Comparison of ENCODE assay signal across 18 cellular contexts in the genomic region with DNA sequence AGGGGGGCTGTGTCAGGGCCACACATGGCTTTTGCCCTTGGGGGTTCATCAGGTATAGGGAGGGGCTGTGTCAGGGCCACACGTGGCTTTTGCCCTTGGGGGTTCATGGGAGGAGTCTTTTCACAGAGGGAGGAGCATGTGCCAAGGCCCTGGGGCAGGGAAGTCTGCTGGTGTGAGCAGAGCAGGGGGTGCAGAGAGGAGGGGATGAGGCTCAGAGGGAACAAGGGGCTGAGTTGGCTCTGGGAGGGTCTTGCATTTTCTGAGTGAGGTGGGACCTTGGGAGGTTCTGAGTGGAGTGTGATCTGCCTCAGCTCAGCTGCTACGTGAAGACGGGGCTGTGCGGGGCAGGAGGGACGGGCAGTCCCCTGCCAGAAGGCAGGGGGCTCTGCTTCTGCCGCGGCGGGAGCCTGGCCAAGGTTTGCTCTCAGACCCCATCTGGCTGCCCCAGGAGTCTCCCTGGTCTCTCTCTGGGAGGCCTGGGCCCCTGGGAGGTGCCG. TPM values are rescaled to one million over a fixed set of nuclear protein-coding genes. Genes with fewer than 3 reads are reported as not detected.
DNase-seq lines count a peak whose midpoint lies in the region; ATAC-seq, FAIRE-seq and TF ChIP-seq lines count a peak whose summit lies in the region.
"Had no signal": no experiment of that assay in that cellular context is flagged by ENCODE, and none has a peak within 500 bp of the region (broad histone marks: within the 10 kb centered on the region; RNA-seq: fewer than 3 reads in every experiment).

No MANE protein-coding gene starts in this region.

- TF ChIP-seq CTCF in liver (IDR thresholded peaks at IDR 0.05; ENCODE audit: low read depth, low read length, missing input control) = no peak
- no peak for TF ChIP-seq CTCF in smooth muscle cell (IDR thresholded peaks at IDR 0.05; ENCODE audit: borderline replicate concordance, insufficient read depth, poor library complexity, severe bottlenecking)

- H3K27me3 Mint-ChIP-seq in activated CD4-positive, alpha-beta T cell treated with anti-CD3 and anti-CD28 coated beads, Interleukin-2, amount 10 ng/mL, durations not matched to agents 7 days and 5 days = peaks cover 13% of the 10 kb centered on the region
- peaks cover 11% of the 10 kb centered on the region for H3K27me3 Mint-ChIP-seq in activated T-helper 17 cell treated with anti-CD3 and anti-CD28 coated beads, Interleukin-2, amount 50 U/mL, for 72 hours

- H3K4me2 ChIP-seq in smooth muscle cell = peak overlapping the region; percentile 57

- H3K27me3 ChIP-seq in liver (ENCODE audit: control insufficient read depth in 4 of 4, insufficient read depth in 4 of 4, low read length in 3 of 4) (peaks cover 0 to 5% (median 1%) of the 10 kb centered on the region in 4 donors), smooth muscle cell (ENCODE audit: low read depth) (no peaks in the 10 kb centered on the region), small intestine (ENCODE audit: control insufficient read depth in 2 of 2, insufficient read depth in 2 of 2, low read length in 2 of 2) (peaks cover 4 to 20% of the 10 kb centered on the region in 2 donors)
- H3K27me3 ChIP-seq: pancreas had no signal

- H3K9ac ChIP-seq in liver (ENCODE audit: low read depth in 1 of 2, low read length in 2 of 2) (no peak overlapping the region), smooth muscle cell (ENCODE audit: low read depth) (no peak overlapping the region)

- H3K9me3 ChIP-seq in liver (ENCODE audit: control insufficient read depth in 4 of 4, low read length in 3 of 4) (no peaks in the 10 kb centered on the region), smooth muscle cell (replicated peaks; ENCODE audit: low read depth) (no peaks in the 10 kb centered on the region), small intestine (ENCODE audit: control insufficient read depth, low read depth) (no peaks in the 10 kb centered on the region)
- H3K9me3 ChIP-seq: mucosa of descending colon, pancreas, SJCRH30 had no signal

- H3K27ac ChIP-seq in liver (ENCODE audit: low read depth in 1 of 2, low read length in 2 of 2) = peak overlapping the region; percentile 15 to 53
- H3K27ac ChIP-seq in smooth muscle cell (ENCODE audit: low read depth) = peak overlapping the region; percentile 47
- peak overlapping the region in 1 of 2 donors; percentile 83 for H3K27ac ChIP-seq in small intestine (ENCODE audit: low read depth in 1 of 2, low read length in 1 of 2)
- H3K27ac ChIP-seq: pancreas, SJCRH30 had no signal

- H3K4me3 ChIP-seq in liver (ENCODE audit: low read depth in 1 of 3, low read length in 3 of 3) (no peak overlapping the region), smooth muscle cell (no peak overlapping the region), small intestine (ENCODE audit: low read depth in 1 of 2, low read length in 2 of 2) (no peak overlapping the region)
- H3K4me3 ChIP-seq: mucosa of descending colon, pancreas, SJCRH30 had no signal

- no peaks in the 10 kb centered on the region for H4K20me1 ChIP-seq in smooth muscle cell (ENCODE audit: low read depth)

- no peak for FAIRE-seq in small intestine (lab: Jason Lieb, UNC)
- FAIRE-seq: bronchial epithelial cell, GM12891, pancreas had no signal

- H2AFZ ChIP-seq in smooth muscle cell (ENCODE audit: low read depth) = no peak overlapping the region

- no peaks in the 10 kb centered on the region for H3K36me3 ChIP-seq in liver (ENCODE audit: control insufficient read depth in 4 of 4, insufficient read depth in 3 of 4, low read depth in 1 of 4, low read length in 3 of 4)
- no peaks in the 10 kb centered on the region for H3K36me3 ChIP-seq in smooth muscle cell (ENCODE audit: low read depth)
- no peaks in the 10 kb centered on the region for H3K36me3 ChIP-seq in small intestine (ENCODE audit: control insufficient read depth in 2 of 2, insufficient read depth in 2 of 2, low read length in 2 of 2)
- H3K36me3 ChIP-seq: pancreas, SJCRH30 had no signal

- no peaks in the 10 kb centered on the region for H3K79me2 ChIP-seq in smooth muscle cell (ENCODE audit: low read depth)

- no peaks in the 10 kb centered on the region for H3K9me3 Mint-ChIP-seq in activated CD4-positive, alpha-beta T cell treated with anti-CD3 and anti-CD28 coated beads, Interleukin-2, amount 10 ng/mL, durations not matched to agents 7 days and 5 days
- H3K9me3 Mint-ChIP-seq in activated T-helper 17 cell treated with anti-CD3 and anti-CD28 coated beads, Interleukin-2, amount 50 U/mL, for 72 hours = no peaks in the 10 kb centered on the region
- H3K9me3 Mint-ChIP-seq: CD4-positive, alpha-beta memory T cell had no signal

- H3K4me1 ChIP-seq in liver (ENCODE audit: control insufficient read depth in 4 of 4, insufficient read depth in 4 of 4, low read length in 3 of 4) (peaks cover 0 to 17% (median 7%) of the 10 kb centered on the region in 4 donors), smooth muscle cell (ENCODE audit: low read depth) (no peaks in the 10 kb centered on the region), small intestine (ENCODE audit: control insufficient read depth in 2 of 2, insufficient read depth in 1 of 2, low read depth in 1 of 2, low read length in 1 of 2) (no peaks in the 10 kb centered on the region)
- H3K4me1 ChIP-seq: pancreas had no signal

- POLR2A ChIA-PET in activated CD4-positive, alpha-beta T cell treated with anti-CD3 and anti-CD28 coated beads, Interleukin-2, amount 10 ng/mL, durations not matched to agents 7 days and 5 days (lab: Charles Lee) = no interaction called here

- H3K4me1 Mint-ChIP-seq in activated CD4-positive, alpha-beta T cell treated with anti-CD3 and anti-CD28 coated beads, Interleukin-2, amount 10 ng/mL, durations not matched to agents 7 days and 5 days = peaks cover 47% of the 10 kb centered on the region
- peaks cover 4% of the 10 kb centered on the region for H3K4me1 Mint-ChIP-seq in activated T-helper 17 cell treated with anti-CD3 and anti-CD28 coated beads, Interleukin-2, amount 50 U/mL, for 72 hours

- TF ChIP-seq RAD21 in liver (IDR thresholded peaks at IDR 0.05) = no peak

- WGBS in liver = 69% methylated on average over 9 of the region's 9 CpGs
- WGBS in smooth muscle cell (ENCODE audit: low lambda C conversion rate) = 44% methylated on average over 2 of the region's 9 CpGs
- 40 to 72% (median 69%) methylated on average over 2 to 9 of the region's 9 CpGs for WGBS in small intestine, 3 donors

- CTCF ChIA-PET in activated CD4-positive, alpha-beta T cell treated with anti-CD3 and anti-CD28 coated beads, Interleukin-2, amount 10 ng/mL, durations not matched to agents 7 days and 5 days (lab: Charles Lee) = interaction anchor here (11.2 kb wide), 1 partner anchor 15 kb away, joined by 79 read pairs; no protein-coding TSS in a partner anchor

- H3F3A ChIP-seq in smooth muscle cell (ENCODE audit: low read depth) = peaks cover 11% of the 10 kb centered on the region

- ATAC-seq in activated T-helper 17 cell treated with anti-CD3 and anti-CD28 coated beads, Interleukin-2, amount 50 U/mL, for 72 hours (replicated peaks) = no peak
- ATAC-seq in GM18907 (IDR thresholded peaks at IDR 0.05; ENCODE audit: unreplicated experiment) = no peak
- ATAC-seq: mucosa of descending colon had no signal

- peak overlapping the region; percentile 72 for H3K27ac Mint-ChIP-seq in activated CD4-positive, alpha-beta T cell treated with anti-CD3 and anti-CD28 coated beads, Interleukin-2, amount 10 ng/mL, durations not matched to agents 7 days and 5 days
- no peak overlapping the region for H3K27ac Mint-ChIP-seq in activated T-helper 17 cell treated with anti-CD3 and anti-CD28 coated beads, Interleukin-2, amount 50 U/mL, for 72 hours

- no peak overlapping the region for H3K4me3 Mint-ChIP-seq in activated CD4-positive, alpha-beta T cell treated with anti-CD3 and anti-CD28 coated beads, Interleukin-2, amount 10 ng/mL, durations not matched to agents 7 days and 5 days
- peak overlapping the region; percentile 14 for H3K4me3 Mint-ChIP-seq in activated T-helper 17 cell treated with anti-CD3 and anti-CD28 coated beads, Interleukin-2, amount 50 U/mL, for 72 hours
- H3K4me3 Mint-ChIP-seq: CD4-positive, alpha-beta memory T cell had no signal

- no peaks in the 10 kb centered on the region for H3K36me3 Mint-ChIP-seq in activated CD4-positive, alpha-beta T cell treated with anti-CD3 and anti-CD28 coated beads, Interleukin-2, amount 10 ng/mL, durations not matched to agents 7 days and 5 days (ENCODE audit: low read depth)
- peaks cover 5% of the 10 kb centered on the region for H3K36me3 Mint-ChIP-seq in activated T-helper 17 cell treated with anti-CD3 and anti-CD28 coated beads, Interleukin-2, amount 50 U/mL, for 72 hours (ENCODE audit: low read depth)
- H3K36me3 Mint-ChIP-seq: CD4-positive, alpha-beta memory T cell had no signal

- no peak for DNase-seq in activated CD4-positive, alpha-beta T cell treated with anti-CD3 and anti-CD28 coated beads, Interleukin-2, amount 10 ng/mL, durations not matched to agents 7 days and 5 days
- no peak for DNase-seq in activated CD4-positive, alpha-beta T cell treated with anti-CD3 and anti-CD28 coated beads, Interleukin-2, amount 50 U/mL, for 48 hours
- DNase-seq in smooth muscle cell (lab: John Stamatoyannopoulos, UW; ENCODE audit: unreplicated experiment) = no peak
- DNase-seq in D341Med (ENCODE audit: low spot score) = no peak
- no peak for DNase-seq in small intestine
- DNase-seq: CD4-positive, alpha-beta memory T cell; foreskin melanocyte; Karpas-422; mucosa of descending colon; NCI-H1105 treated with DMSO at 0.1 percent for 48 hours; pancreas; stimulated activated CD4-positive, alpha-beta T cell treated with anti-CD3 and anti-CD28 coated beads, Interleukin-15, amount 100 ng/mL, for 24 hours had no signal

RNA-seq across cellular contexts. Expression of a gene that starts 6.0 kb away (rescaled TPM):
- total RNA-seq in activated CD4-positive, alpha-beta T cell treated with anti-CD3 and anti-CD28 coated beads, Interleukin-2, amount 10 ng/mL, durations not matched to agents 7 days and 5 days = under 1 TPM; 0.10 to 0.15 TPM
- total RNA-seq in activated T-helper 17 cell treated with anti-CD3 and anti-CD28 coated beads, Interleukin-2, amount 50 U/mL, for 72 hours = under 1 TPM; 0.13 to 0.22 TPM
- total RNA-seq in liver = 1 to 10 TPM; 2.1 to 3.1 TPM
- polyA plus RNA-seq in liver = 1 to 10 TPM; 1.1 to 5.8 TPM
- 0.54 and 2.9 TPM in 2 replicates for total RNA-seq in smooth muscle cell
- polyA plus RNA-seq in smooth muscle cell = 9.7 and 11.3 TPM in 2 replicates
- 10 to 100 TPM in 1 of 3 donors, 1 to 10 TPM in 1, under 1 TPM in 1; 0.67 to 26.8 (median 2.2) TPM for polyA plus RNA-seq in small intestine
- total RNA-seq: bronchial epithelial cell; CD4-positive, alpha-beta memory T cell had no signal
- polyA plus RNA-seq: CD4-positive, alpha-beta memory T cell had no signal

RNA-seq across cellular contexts. Expression of a gene that starts 7.6 kb away (rescaled TPM):
- total RNA-seq in activated CD4-positive, alpha-beta T cell treated with anti-CD3 and anti-CD28 coated beads, Interleukin-2, amount 10 ng/mL, durations not matched to agents 7 days and 5 days = 10 to 100 TPM; 47.6 to 57.9 TPM
- 10 to 100 TPM; 52.0 to 79.9 TPM for total RNA-seq in activated T-helper 17 cell treated with anti-CD3 and anti-CD28 coated beads, Interleukin-2, amount 50 U/mL, for 72 hours
- total RNA-seq in liver (1 to 10 TPM; 4.6 to 6.4 TPM), smooth muscle cell (24.9 and 41.0 TPM in 2 replicates)
- polyA plus RNA-seq in liver (10 to 100 TPM; 17.2 to 22.6 TPM), smooth muscle cell (83.4 and 89.5 TPM in 2 replicates), small intestine (10 to 100 TPM in 1 of 3 donors, 1 to 10 TPM in 2; 7.8 to 15.8 (median 9.5) TPM)

RNA-seq across cellular contexts. Expression of a gene that starts 19.5 kb away (rescaled TPM):
- total RNA-seq in activated CD4-positive, alpha-beta T cell treated with anti-CD3 and anti-CD28 coated beads, Interleukin-2, amount 10 ng/mL, durations not matched to agents 7 days and 5 days = 1 to 10 TPM; 3.5 to 4.8 TPM
- total RNA-seq in activated T-helper 17 cell treated with anti-CD3 and anti-CD28 coated beads, Interleukin-2, amount 50 U/mL, for 72 hours = 10 to 100 TPM; 12.8 to 21.5 TPM
- total RNA-seq in liver = under 1 TPM; 0.14 to 0.59 TPM
- under 1 TPM; 0.07 to 0.10 TPM for polyA plus RNA-seq in liver
- total RNA-seq in smooth muscle cell = 0.09 and 2.0 TPM in 2 replicates
- polyA plus RNA-seq in smooth muscle cell = 0.87 and 5.2 TPM in 2 replicates
- 1 to 10 TPM in 2 of 3 donors, under 1 TPM in 1; 0.91 to 2.4 (median 1.8) TPM for polyA plus RNA-seq in small intestine

RNA-seq across cellular contexts. Expression of a gene that starts 23.9 kb away (rescaled TPM):
- 100 to 1,000 TPM; 105 to 107 TPM for total RNA-seq in activated CD4-positive, alpha-beta T cell treated with anti-CD3 and anti-CD28 coated beads, Interleukin-2, amount 10 ng/mL, durations not matched to agents 7 days and 5 days
- 10 to 100 TPM; 38.6 to 49.4 TPM for total RNA-seq in activated T-helper 17 cell treated with anti-CD3 and anti-CD28 coated beads, Interleukin-2, amount 50 U/mL, for 72 hours
- total RNA-seq in liver (10 to 100 TPM in 1 of 2 donors, 1 to 10 TPM in 1; 6.7 to 12.9 TPM), smooth muscle cell (14.9 and 17.4 TPM in 2 replicates)
- polyA plus RNA-seq in liver (1 to 10 TPM; 4.9 to 5.9 TPM), smooth muscle cell (24.6 and 25.4 TPM in 2 replicates), small intestine (10 to 100 TPM in 1 of 3 donors, 1 to 10 TPM in 2; 1.8 to 10.8 (median 6.4) TPM)

RNA-seq across cellular contexts. Expression of a gene that starts 24.4 kb away (rescaled TPM):
- total RNA-seq in activated CD4-positive, alpha-beta T cell treated with anti-CD3 and anti-CD28 coated beads, Interleukin-2, amount 10 ng/mL, durations not matched to agents 7 days and 5 days = 1 to 10 TPM; 1.6 TPM
- total RNA-seq in activated T-helper 17 cell treated with anti-CD3 and anti-CD28 coated beads, Interleukin-2, amount 50 U/mL, for 72 hours = under 1 TPM; 0.48 to 0.56 TPM
- under 1 TPM; 0.42 to 0.79 TPM for total RNA-seq in liver
- under 1 TPM; 0.04 to 0.28 TPM for polyA plus RNA-seq in liver
- total RNA-seq in smooth muscle cell = 2.9 and 6.4 TPM in 2 replicates
- polyA plus RNA-seq in smooth muscle cell = 3.1 and 4.3 TPM in 2 replicates
- under 1 TPM in 1 of 3 donors, not detected in 2; 0.30 TPM for polyA plus RNA-seq in small intestine
